Comparison of ENCODE assay signal across 8 cellular contexts in the genomic region with DNA sequence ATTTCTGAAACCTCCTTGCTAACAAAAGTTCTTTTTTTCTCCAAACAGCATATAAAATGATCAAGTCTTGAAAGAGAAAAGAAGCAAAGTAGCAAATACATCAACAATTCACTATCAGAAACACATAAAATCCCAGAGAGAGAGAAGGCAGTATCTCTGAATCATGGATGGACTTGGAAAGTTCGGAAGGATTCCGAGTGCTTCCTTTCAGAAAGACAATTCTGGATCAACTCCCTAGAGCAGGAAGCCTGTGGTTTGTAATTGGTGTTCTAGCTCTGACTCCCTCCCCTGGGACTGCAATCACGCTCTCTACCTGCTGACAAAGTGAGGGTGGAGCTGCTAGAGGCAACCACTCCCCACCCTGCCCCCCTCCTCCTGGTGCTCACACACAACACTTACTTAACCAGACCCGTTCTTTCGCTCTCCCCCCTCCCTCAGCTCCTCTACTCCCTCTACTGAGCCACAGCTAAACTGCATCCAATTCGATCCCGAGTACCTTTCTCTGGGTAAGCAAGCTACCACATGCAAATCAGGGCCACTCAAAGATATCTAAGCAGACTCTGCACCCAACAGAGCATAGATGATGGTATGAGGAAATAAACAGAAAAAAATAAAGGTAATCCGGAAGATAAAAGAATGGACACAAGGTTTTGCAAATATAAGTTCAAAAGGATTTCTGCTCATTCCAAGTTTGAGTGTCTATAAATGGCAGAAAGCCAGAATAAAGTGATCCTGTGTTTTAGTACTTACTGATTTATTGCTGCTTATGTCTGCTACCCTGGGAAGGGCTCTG. TPM values are rescaled to one million over a fixed set of nuclear protein-coding genes. Genes with fewer than 3 reads are reported as not detected.
DNase-seq lines count a peak whose midpoint lies in the region; ATAC-seq lines count a peak whose summit lies in the region.

A gene (minus strand): TSS at position 235 of the 793 bp plus-strand sequence. CDS start 1,957 bp downstream, outside the sequence.

- ATAC-seq in GM18502 (IDR thresholded peaks at IDR 0.05; ENCODE audit: poor library complexity, unreplicated experiment) (peak; percentile 94), HG02885 (IDR thresholded peaks at IDR 0.05; ENCODE audit: poor library complexity, unreplicated experiment) (peak; percentile 98), T-helper 17 cell (peak; percentile 100)

- H3K27me3 Mint-ChIP-seq in T-helper 17 cell: no peaks in the 10 kb centered on the region

- peak; percentile 94 for DNase-seq in NCI-H146 (lab: John Stamatoyannopoulos, UW)
- DNase-seq in T-helper 17 cell: peak; percentile 60 to 73 (median 68)
- peak; percentile 92 for DNase-seq in astrocyte of the hippocampus (ENCODE audit: low read depth, low spot score)
- DNase-seq in hepatic stellate cell (ENCODE audit: low spot score): peak; percentile 74
- DNase-seq in renal cortical epithelial cell (ENCODE audit: low read depth): peak; percentile 98
- no peak for DNase-seq in OCI-M2 (lab: John Stamatoyannopoulos, UW; ENCODE audit: unreplicated experiment)

- peak within 1 kb of the TSS; percentile 19 for H3K4me3 Mint-ChIP-seq in T-helper 17 cell

- H3K9me3 ChIP-seq in T-helper 17 cell (ENCODE audit: control insufficient read depth, low read length, poor library complexity, severe bottlenecking): no peaks in the 10 kb centered on the region

- peak within 1 kb of the TSS; percentile 78 for H3K27ac Mint-ChIP-seq in T-helper 17 cell

- peaks cover 9% of the 10 kb centered on the region for H3K4me1 Mint-ChIP-seq in T-helper 17 cell

- H3K36me3 Mint-ChIP-seq in T-helper 17 cell (ENCODE audit: low read depth): peaks cover 2% of the 10 kb centered on the region

RNA-seq across cellular contexts. Expression of the gene that starts here (rescaled TPM):
- under 1 TPM; 0.57 to 0.94 TPM for total RNA-seq in T-helper 17 cell
- total RNA-seq in renal cortical epithelial cell: 2.3 and 6.0 TPM in 2 replicates

Comparison
In these comparisons a context has a peak if more than half of its experiments do, and no peak if none do; other contexts are left out.
1. Peak in DNase-seq and ATAC-seq in T-helper 17 cell; RNA of the gene not detected or under 1 TPM.